In genomic region chr15:38879909-38880471, GRCh38 we compare ENCODE assay signal across 14 cellular contexts.
DNase-seq lines count a peak whose midpoint lies in the region; ATAC-seq, FAIRE-seq and TF ChIP-seq lines count a peak whose summit lies in the region.
"Had no signal": no experiment of that assay in that cellular context is flagged by ENCODE, and none has a peak within 500 bp of the region (broad histone marks: within the 10 kb centered on the region; RNA-seq: fewer than 3 reads in every experiment).

No MANE protein-coding gene starts in this region.

- no peaks in the 10 kb centered on the region for H3K36me3 ChIP-seq in GM23338 (ENCODE audit: insufficient read depth)
- H3K36me3 ChIP-seq in HepG2 (replicated peaks in 1 of 2; ENCODE audit: control insufficient read depth in 1 of 2, insufficient read depth in 2 of 2, low read length in 2 of 2), result no peaks in the 10 kb centered on the region
- H3K36me3 ChIP-seq in tibial nerve, result no peaks in the 10 kb centered on the region
- no peaks in the 10 kb centered on the region for H3K36me3 ChIP-seq in neural progenitor cell

- no peak overlapping the region for H3K9ac ChIP-seq in HepG2 (ENCODE audit: insufficient read depth, low read depth, low read length)
- H3K9ac ChIP-seq in neural progenitor cell, result no peak overlapping the region

- H3K27ac Mint-ChIP-seq in GM23338, result no peak overlapping the region
- H3K27ac Mint-ChIP-seq in neural progenitor cell, result no peak overlapping the region
- H3K27ac Mint-ChIP-seq: stimulated activated naive B cell treated with anti-CD40 and anti-IgM and Interleukin-4, amounts not matched to agents 10 μg/mL and 1 μg/mL and 100 μg/mL, for 72 hours had no signal

- in situ Hi-C loops in HepG2 (cut with HindIII; ENCODE audit: extremely low pct_ligation_motif_present, low pct_unique_long_range_greater_than_20kb), result no loop called here

- H3K4me3 ChIP-seq in GM23338 (no peak overlapping the region), coronary artery (no peak overlapping the region), HepG2 (replicated peaks in 1 of 3; ENCODE audit: insufficient read depth in 1 of 3, low read depth in 2 of 3, low read length in 3 of 3) (no peak overlapping the region), tibial nerve (no peak overlapping the region), neural progenitor cell (no peak overlapping the region)

- H3K4me1 ChIP-seq in GM23338 (ENCODE audit: insufficient read depth) (no peaks in the 10 kb centered on the region), HepG2 (ENCODE audit: insufficient read depth, low read length) (peaks cover 13% of the 10 kb centered on the region), tibial nerve (peaks cover 0 to 47% (median 0%) of the 10 kb centered on the region in 4 donors), neural progenitor cell (no peaks in the 10 kb centered on the region)

- no peaks in the 10 kb centered on the region for H3F3A ChIP-seq in GM23338 (replicated peaks; ENCODE audit: low read depth)
- no peaks in the 10 kb centered on the region for H3F3A ChIP-seq in neural progenitor cell (ENCODE audit: low read depth)

- CTCF ChIA-PET in HepG2 (lab: Yijun Ruan, JAX; ENCODE audit: low intra/inter-chr PET ratio, low total read pairs), result no interaction called here

- no peaks in the 10 kb centered on the region for H3K27me3 ChIP-seq in GM23338 (ENCODE audit: insufficient read depth)
- no peaks in the 10 kb centered on the region for H3K27me3 ChIP-seq in HepG2 (ENCODE audit: control insufficient read depth in 1 of 2, insufficient read depth in 2 of 2, low read length in 2 of 2)
- H3K27me3 ChIP-seq in tibial nerve, result no peaks in the 10 kb centered on the region
- no peaks in the 10 kb centered on the region for H3K27me3 ChIP-seq in neural progenitor cell

- TF ChIP-seq POLR2A in HepG2 (IDR thresholded peaks at IDR 0.05; ENCODE audit: insufficient read depth in 1 of 2, low read depth in 2 of 2, low read length in 2 of 2) (no peak), tibial nerve (IDR thresholded peaks at IDR 0.05) (no peak)

- H3K79me2 ChIP-seq in GM23338 (replicated peaks; ENCODE audit: insufficient read depth), result no peaks in the 10 kb centered on the region
- no peaks in the 10 kb centered on the region for H3K79me2 ChIP-seq in HepG2 (ENCODE audit: insufficient read depth, low read length)
- no peaks in the 10 kb centered on the region for H3K79me2 ChIP-seq in neural progenitor cell (ENCODE audit: low read depth)

- H3K4me2 ChIP-seq in GM23338, result no peak overlapping the region
- no peak overlapping the region for H3K4me2 ChIP-seq in HepG2 (ENCODE audit: low read depth, low read length)
- no peak overlapping the region for H3K4me2 ChIP-seq in neural progenitor cell

- DNase-seq in GM23338 (ENCODE audit: low spot score), result no peak
- no peak for DNase-seq in coronary artery (ENCODE audit: low spot score)
- DNase-seq in HepG2 (ENCODE audit: low spot score), result no peak
- DNase-seq in tibial nerve (ENCODE audit: low spot score in 2 of 2), result peak; percentile 52 to 64
- DNase-seq in neural progenitor cell (ENCODE audit: low spot score), result no peak
- no peak for DNase-seq in SIG-M5 (lab: John Stamatoyannopoulos, UW)
- no peak for DNase-seq in H4 (ENCODE audit: low spot score)
- DNase-seq: activated naive CD4-positive, alpha-beta T cell treated with anti-CD3 and anti-CD28 coated beads, Interleukin-2, amount 50 U/mL, for 16 hours; foreskin melanocyte; GF-D8; HCEC 1CT; retina; stimulated activated naive B cell treated with anti-CD40 and anti-IgM and Interleukin-4, amounts not matched to agents 10 μg/mL and 1 μg/mL and 100 μg/mL, for 72 hours had no signal

- TF ChIP-seq EP300 in HepG2 (IDR thresholded peaks at IDR 0.05; ENCODE audit: low read depth in 2 of 2, low read length in 2 of 2), result no peak
- no peak for TF ChIP-seq EP300 in HepG2 (CRISPR knock-in tag; IDR thresholded peaks at IDR 0.05; ENCODE audit: borderline replicate concordance)
- peak in 1 of 2 donors; percentile 49 for TF ChIP-seq EP300 in tibial nerve (IDR thresholded peaks at IDR 0.05)

- TF ChIP-seq RAD21 in HepG2 (CRISPR knock-in tag; IDR thresholded peaks at IDR 0.05), result no peak

- H2AFZ ChIP-seq in GM23338 (peak overlapping the region; percentile 32; the same call in 1 of the 2 replicates), HepG2 (ENCODE audit: low read length) (no peak overlapping the region), neural progenitor cell (replicated peaks) (no peak overlapping the region)

- H3K4me3 Mint-ChIP-seq in GM23338, result no peak overlapping the region
- H3K4me3 Mint-ChIP-seq in neural progenitor cell, result no peak overlapping the region
- H3K4me3 Mint-ChIP-seq: stimulated activated naive B cell treated with anti-CD40 and anti-IgM and Interleukin-4, amounts not matched to agents 10 μg/mL and 1 μg/mL and 100 μg/mL, for 72 hours had no signal

- no peak for TF ChIP-seq CTCF in GM23338 (conservative IDR thresholded peaks at IDR 0.05; ENCODE audit: low read depth in 2 of 2)
- TF ChIP-seq CTCF in coronary artery (IDR thresholded peaks at IDR 0.05), result no peak
- TF ChIP-seq CTCF in HepG2 (CRISPR knock-in tag; IDR thresholded peaks at IDR 0.05), result no peak
- no peak for TF ChIP-seq CTCF in tibial nerve (IDR thresholded peaks at IDR 0.05)
- TF ChIP-seq CTCF in neural progenitor cell (IDR thresholded peaks at IDR 0.05), result no peak

- no peak for FAIRE-seq in HepG2 (lab: Jason Lieb, UNC)
- FAIRE-seq: colon had no signal

- no peaks in the 10 kb centered on the region for H3K27me3 Mint-ChIP-seq in GM23338 (ENCODE audit: insufficient read depth, low read depth, poor library complexity)
- no peaks in the 10 kb centered on the region for H3K27me3 Mint-ChIP-seq in neural progenitor cell (ENCODE audit: insufficient read depth, low read depth)

- intact Hi-C loops in HepG2 (cut with micrococcal nuclease; ENCODE audit: unreplicated experiment), result no loop called here

- H3K9me3 ChIP-seq in HepG2 (ENCODE audit: low read length) (no peaks in the 10 kb centered on the region), tibial nerve (no peaks in the 10 kb centered on the region), neural progenitor cell (ENCODE audit: low read depth) (no peaks in the 10 kb centered on the region)

- WGBS in HepG2 (ENCODE audit: low lambda C conversion rate), result 62% methylated on average over 4 of the region's 4 CpGs
- 65 to 70% methylated on average over 4 of the region's 4 CpGs for WGBS in tibial nerve, 2 donors

- H3K9me2 ChIP-seq in GM23338 (ENCODE audit: insufficient read depth), result peaks cover 10% of the 10 kb centered on the region; the same call in 1 of the 2 replicates

- H3K36me3 Mint-ChIP-seq in GM23338 (ENCODE audit: low read depth), result no peaks in the 10 kb centered on the region
- H3K36me3 Mint-ChIP-seq in neural progenitor cell, result no peaks in the 10 kb centered on the region
- H3K36me3 Mint-ChIP-seq: stimulated activated naive B cell treated with anti-CD40 and anti-IgM and Interleukin-4, amounts not matched to agents 10 μg/mL and 1 μg/mL and 100 μg/mL, for 72 hours had no signal

- no TSS peak for BruUV-seq in HepG2 (replicated peaks; lab: Mats Ljungman, UMichigan)

- POLR2A ChIA-PET in HepG2 (lab: Yijun Ruan, JAX), result no interaction called here

- H3K4me1 Mint-ChIP-seq in GM23338, result no peaks in the 10 kb centered on the region
- H3K4me1 Mint-ChIP-seq in neural progenitor cell, result peaks cover 4% of the 10 kb centered on the region
- H3K4me1 Mint-ChIP-seq: stimulated activated naive B cell treated with anti-CD40 and anti-IgM and Interleukin-4, amounts not matched to agents 10 μg/mL and 1 μg/mL and 100 μg/mL, for 72 hours had no signal

- H3K9me3 Mint-ChIP-seq in GM23338, result peaks cover 4% of the 10 kb centered on the region; the same call in 1 of the 3 replicates
- no peaks in the 10 kb centered on the region for H3K9me3 Mint-ChIP-seq in neural progenitor cell
- H3K9me3 Mint-ChIP-seq: stimulated activated naive B cell treated with anti-CD40 and anti-IgM and Interleukin-4, amounts not matched to agents 10 μg/mL and 1 μg/mL and 100 μg/mL, for 72 hours had no signal

- no peaks in the 10 kb centered on the region for H4K20me1 ChIP-seq in GM23338 (replicated peaks; ENCODE audit: insufficient read depth)
- no peaks in the 10 kb centered on the region for H4K20me1 ChIP-seq in HepG2 (ENCODE audit: insufficient read depth, low read length)
- no peaks in the 10 kb centered on the region for H4K20me1 ChIP-seq in neural progenitor cell (ENCODE audit: low read depth)

- no peak for ATAC-seq in GM23338
- no peak for ATAC-seq in HepG2
- ATAC-seq: stimulated activated naive B cell treated with anti-CD40 and anti-IgM and Interleukin-4, amounts not matched to agents 10 μg/mL and 1 μg/mL and 100 μg/mL, for 72 hours had no signal

- H3K27ac ChIP-seq in GM23338 (ENCODE audit: low read depth) (no peak overlapping the region), coronary artery (peak overlapping the region; percentile 34 to 78), HepG2 (ENCODE audit: extremely low read length, insufficient read depth, low read length) (no peak overlapping the region), tibial nerve (peak overlapping the region in 1 of 4 donors; percentile 56), neural progenitor cell (no peak overlapping the region)

TF ChIP-seq in HepG2, 621 proteins besides CTCF, POLR2A, EP300 and RAD21:
- TF ChIP-seq CEBPB (IDR thresholded peaks at IDR 0.05; ENCODE audit: borderline replicate concordance, low read depth, low read length) (peak; percentile 6; the same call in 1 of the 2 replicates), RFXANK (CRISPR knock-in tag; IDR thresholded peaks at IDR 0.05) (no peak), PITX1 (CRISPR knock-in tag; IDR thresholded peaks at IDR 0.05) (no peak), ZNF776 (CRISPR knock-in tag; IDR thresholded peaks at IDR 0.05) (no peak), ZNF878 (CRISPR knock-in tag; IDR thresholded peaks at IDR 0.05) (no peak), ZNF451 (CRISPR knock-in tag; IDR thresholded peaks at IDR 0.05) (no peak), YEATS4 (CRISPR knock-in tag; IDR thresholded peaks at IDR 0.05; ENCODE audit: borderline replicate concordance) (no peak), SMC3 (IDR thresholded peaks at IDR 0.05; ENCODE audit: low read length) (no peak), ZNF883 (CRISPR knock-in tag; IDR thresholded peaks at IDR 0.05; ENCODE audit: not compliant biosample characterization) (no peak)

Comparison
In these comparisons a context has a peak if more than half of its experiments do, and no peak if none do; other contexts are left out.
1. DNase-seq: peak in tibial nerve (2 of 2); none in GM23338 (single experiment), coronary artery (single experiment), HepG2 (single experiment), neural progenitor cell (single experiment), SIG-M5 (single experiment) and H4 (single experiment).
2. H3K27ac ChIP-seq: peak in coronary artery (2 of 2); none in GM23338 (single experiment), HepG2 (single experiment) and neural progenitor cell (single experiment).